ENCODE assay signal across 1 cellular context in genomic region chr7:112515989-112516388, GRCh38.
TF ChIP-seq lines count a peak whose summit lies in the region.

No MANE protein-coding gene starts in this region.

TF ChIP-seq in H1, 55 proteins besides CTCF, POLR2A, EP300 and RAD21:
- TF ChIP-seq USF2 (IDR thresholded peaks at IDR 0.05; ENCODE audit: low read length) (no peak), SIRT6 (IDR thresholded peaks at IDR 0.05; ENCODE audit: low read length) (no peak), NRF1 (IDR thresholded peaks at IDR 0.05; ENCODE audit: low read depth, low read length) (no peak), MAFK (IDR thresholded peaks at IDR 0.05; ENCODE audit: low read depth, low read length) (no peak), RNF2 (IDR thresholded peaks at IDR 0.05; ENCODE audit: borderline replicate concordance, low read depth, low read length, missing control alignments, poor library complexity, severe bottlenecking) (no peak), CBX8 (IDR thresholded peaks at IDR 0.05; ENCODE audit: borderline replicate concordance, low read depth, low read length) (no peak), TAF7 (optimal IDR thresholded peaks at IDR 0.05; ENCODE audit: borderline replicate concordance, low read depth, low read length) (no peak), ATF2 (IDR thresholded peaks at IDR 0.05; ENCODE audit: low read length) (no peak), TBP (IDR thresholded peaks at IDR 0.05; ENCODE audit: low read depth, low read length) (no peak), EZH2 (IDR thresholded peaks at IDR 0.05; ENCODE audit: low read depth, low read length, severe bottlenecking) (no peak), SP2 (IDR thresholded peaks at IDR 0.05; ENCODE audit: low read length) (no peak)
